Comparison of ENCODE assay signal across 1 cellular context in genomic region chr1:94014635-94015488, GRCh38.
TF ChIP-seq lines count a peak whose summit lies in the region.

No MANE protein-coding gene starts in this region.

TF ChIP-seq in WTC11, 78 proteins besides CTCF, POLR2A, EP300 and RAD21 (continued from another document):
- no peak for TF ChIP-seq ZNF512 (CRISPR knock-in tag; IDR thresholded peaks at IDR 0.05; ENCODE audit: borderline replicate concordance)
- peak; percentile 67 for TF ChIP-seq GABPB1 (CRISPR knock-in tag; IDR thresholded peaks at IDR 0.05)
TF ChIP-seq in WTC11: peak in this region for 1.
